17 cellular contexts compared by ENCODE assay signal in the genomic region with DNA sequence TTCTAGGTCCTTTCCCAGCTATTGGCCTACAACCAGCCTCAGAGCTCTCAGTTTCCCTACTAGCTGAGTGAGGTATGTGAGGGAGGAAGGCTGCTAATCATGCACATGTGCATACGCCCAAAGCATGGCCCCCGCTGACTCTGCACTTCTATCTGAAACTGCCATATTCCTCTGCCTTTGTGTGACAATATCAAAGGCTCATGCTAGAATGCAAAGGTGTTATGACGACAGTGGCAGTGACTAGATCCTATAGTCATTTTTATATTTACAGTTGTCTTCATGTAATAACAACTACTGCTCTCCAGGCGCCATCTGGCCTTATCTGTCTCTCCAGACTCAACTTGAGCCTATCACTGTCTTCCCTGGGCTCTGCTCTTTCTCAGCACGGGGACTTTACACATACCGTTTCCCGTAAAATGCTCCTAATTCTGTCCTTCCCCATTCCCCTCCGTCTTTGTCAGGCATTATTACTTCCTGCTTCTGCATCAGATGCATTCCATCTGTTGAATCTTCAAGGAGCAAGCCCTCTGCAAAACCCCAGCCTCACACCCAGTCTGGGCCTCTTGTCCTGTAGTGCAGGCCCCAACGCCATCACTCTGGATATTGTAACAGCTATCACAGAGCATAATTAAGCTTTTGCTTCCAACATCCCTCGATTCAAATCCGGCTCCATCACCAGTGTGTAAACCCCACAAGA.
"Had no signal": no experiment of that assay in that cellular context is flagged by ENCODE, and none has a peak within 500 bp of the region (broad histone marks: within the 10 kb centered on the region; RNA-seq: fewer than 3 reads in every experiment).

No MANE protein-coding gene starts in this region.

- H3K4me3 ChIP-seq: adrenal gland, lower lobe of right lung, pancreas, sigmoid colon, thoracic aorta, uterus had no signal

- H3K4me1 ChIP-seq: adrenal gland, lower lobe of right lung, pancreas, sigmoid colon, uterus had no signal

- H3K27ac ChIP-seq: adrenal gland, lower lobe of right lung, pancreas, sigmoid colon, thoracic aorta, uterus had no signal

- H3K4me1 Mint-ChIP-seq: activated CD4-positive, alpha-beta T cell treated with anti-CD3 and anti-CD28 coated beads for 36 hours; activated naive CD4-positive, alpha-beta T cell treated with anti-CD3 and anti-CD28 coated beads, Interleukin-2, amount 50 U/mL, for 24 hours; endodermal cell; T-cell had no signal

- H3K27me3 Mint-ChIP-seq: activated CD4-positive, alpha-beta T cell treated with anti-CD3 and anti-CD28 coated beads for 36 hours; activated naive CD4-positive, alpha-beta T cell treated with anti-CD3 and anti-CD28 coated beads, Interleukin-2, amount 50 U/mL, for 24 hours; T-cell had no signal

- H3K27me3 ChIP-seq: adrenal gland, pancreas, sigmoid colon, uterus had no signal

- H3K36me3 Mint-ChIP-seq: activated CD4-positive, alpha-beta memory T cell treated with anti-CD3 and anti-CD28 coated beads for 36 hours; activated naive CD4-positive, alpha-beta T cell treated with anti-CD3 and anti-CD28 coated beads, Interleukin-2, amount 50 U/mL, for 24 hours; T-cell had no signal

- H3K27ac Mint-ChIP-seq: activated CD4-positive, alpha-beta memory T cell treated with anti-CD3 and anti-CD28 coated beads for 36 hours; activated CD4-positive, alpha-beta T cell treated with anti-CD3 and anti-CD28 coated beads for 36 hours; activated naive CD4-positive, alpha-beta T cell treated with anti-CD3 and anti-CD28 coated beads, Interleukin-2, amount 50 U/mL, for 24 hours; endodermal cell; T-cell had no signal

- DNase-seq: activated CD4-positive, alpha-beta memory T cell treated with anti-CD3 and anti-CD28 coated beads for 36 hours; activated CD4-positive, alpha-beta T cell treated with anti-CD3 and anti-CD28 coated beads for 36 hours; activated effector memory CD4-positive, alpha-beta T cell treated with Interleukin-2 at 50 U/mL for 16 hours; activated T-cell treated with anti-CD3 and anti-CD28 coated beads, Interleukin-2, amount 50 U/mL, for 4 hours; adrenal gland; endodermal cell; glutamatergic neuron; hypothalamus; lower lobe of right lung; pancreas; sigmoid colon; stimulated activated CD4-positive, alpha-beta T cell treated with anti-CD3 and anti-CD28 coated beads, Interleukin-1b, Interleukin-23, amount 100 ng/mL, for 48 hours; T-cell; T-helper 9 cell; uterus had no signal

- H3K4me3 Mint-ChIP-seq: activated CD4-positive, alpha-beta memory T cell treated with anti-CD3 and anti-CD28 coated beads for 36 hours; activated CD4-positive, alpha-beta T cell treated with anti-CD3 and anti-CD28 coated beads for 36 hours; activated naive CD4-positive, alpha-beta T cell treated with anti-CD3 and anti-CD28 coated beads, Interleukin-2, amount 50 U/mL, for 24 hours; activated T-cell treated with anti-CD3 and anti-CD28 coated beads, Interleukin-2, amount 50 U/mL, for 4 hours; endodermal cell; T-cell had no signal

- ATAC-seq: activated CD4-positive, alpha-beta T cell treated with anti-CD3 and anti-CD28 coated beads for 36 hours; activated T-cell treated with anti-CD3 and anti-CD28 coated beads, Interleukin-2, amount 50 U/mL, for 4 hours; lower lobe of right lung; pancreas; T-cell had no signal

- H3K9me3 Mint-ChIP-seq: activated CD4-positive, alpha-beta memory T cell treated with anti-CD3 and anti-CD28 coated beads for 36 hours; activated naive CD4-positive, alpha-beta T cell treated with anti-CD3 and anti-CD28 coated beads, Interleukin-2, amount 50 U/mL, for 24 hours; activated T-cell treated with anti-CD3 and anti-CD28 coated beads, Interleukin-2, amount 50 U/mL, for 4 hours; endodermal cell; T-cell had no signal

- H3K36me3 ChIP-seq: adrenal gland, lower lobe of right lung, pancreas, sigmoid colon, thoracic aorta, uterus had no signal

- H3K9me3 ChIP-seq: adrenal gland, lower lobe of right lung, pancreas, sigmoid colon, thoracic aorta, uterus had no signal
